In the genomic region with DNA sequence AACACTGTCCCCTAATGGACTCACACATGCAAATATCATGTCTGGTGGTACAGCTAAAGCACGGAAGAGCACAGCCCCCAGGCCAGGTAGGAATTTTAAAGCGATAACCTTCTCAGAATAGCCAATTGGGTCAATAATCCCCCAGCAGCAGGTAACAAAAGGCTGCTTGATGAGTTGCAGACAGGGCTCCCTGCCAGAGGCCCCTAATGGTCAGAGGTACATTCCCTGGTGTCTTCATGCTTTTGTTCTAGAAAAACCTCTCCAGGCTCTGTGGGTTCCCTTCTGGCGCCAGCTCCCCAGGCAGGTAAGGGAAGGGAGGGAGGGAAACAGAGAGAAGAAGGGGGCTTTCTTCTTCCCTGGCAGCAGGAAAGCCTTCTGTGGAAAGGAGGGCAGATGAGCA, we compare ENCODE assay signal across 19 cellular contexts. TPM values are rescaled to one million over a fixed set of nuclear protein-coding genes. Genes with fewer than 3 reads are reported as not detected.
"Had no signal": no experiment of that assay in that cellular context is flagged by ENCODE, and none has a peak within 500 bp of the region (broad histone marks: within the 10 kb centered on the region; RNA-seq: fewer than 3 reads in every experiment).

No MANE protein-coding gene starts in this region.

- H3K4me3 ChIP-seq: ovary, thoracic aorta had no signal

- H3K4me3 Mint-ChIP-seq: activated T-helper 17 cell treated with anti-CD3 and anti-CD28 coated beads, Interleukin-2, amount 50 U/mL, for 72 hours; dendritic cell treated with granulocyte-macrophage colony-stimulating factor and Interleukin-4, amounts not matched to agents 40 ng/mL and 50 ng/mL, for 4 days; effector memory CD8-positive, alpha-beta T cell; nephron had no signal

- FAIRE-seq: frontal cortex had no signal

- DNase-seq: activated naive CD4-positive, alpha-beta T cell treated with Interleukin-2 at 50 U/mL for 16 hours; activated T-cell treated with anti-CD3 and anti-CD28 coated beads for 4 hours; anterior cingulate cortex; brain microvascular endothelial cell; cerebellar nuclear complex; effector memory CD8-positive, alpha-beta T cell; head of caudate nucleus; kidney glomerular epithelial cell; left ventricle myocardium superior; mesenchymal stem cell; ovary; stimulated activated CD4-positive, alpha-beta T cell treated with anti-CD3 and anti-CD28 coated beads, Interleukin-2, amount 100 ng/mL, for 24 hours had no signal

- H3K4me1 Mint-ChIP-seq: activated T-helper 17 cell treated with anti-CD3 and anti-CD28 coated beads, Interleukin-2, amount 50 U/mL, for 72 hours had no signal

- H3K27me3 Mint-ChIP-seq: activated T-helper 17 cell treated with anti-CD3 and anti-CD28 coated beads, Interleukin-2, amount 50 U/mL, for 72 hours; dendritic cell treated with granulocyte-macrophage colony-stimulating factor and Interleukin-4, amounts not matched to agents 40 ng/mL and 50 ng/mL, for 4 days had no signal

- H3K9me3 Mint-ChIP-seq: activated T-helper 17 cell treated with anti-CD3 and anti-CD28 coated beads, Interleukin-2, amount 50 U/mL, for 72 hours; effector memory CD8-positive, alpha-beta T cell had no signal

- ATAC-seq: activated CD4-positive, CD25-positive, alpha-beta regulatory T cell treated with anti-CD3 and anti-CD28 coated beads, Interleukin-2, amount 50 U/mL, for 24 hours; activated T-helper 17 cell treated with anti-CD3 and anti-CD28 coated beads, Interleukin-2, amount 50 U/mL, for 72 hours; effector memory CD8-positive, alpha-beta T cell; left ventricle myocardium superior had no signal

- H3K9me3 ChIP-seq: ovary, thoracic aorta had no signal

- H3K36me3 ChIP-seq: brain microvascular endothelial cell, ovary, thoracic aorta had no signal

- H3K27ac Mint-ChIP-seq: activated T-helper 17 cell treated with anti-CD3 and anti-CD28 coated beads, Interleukin-2, amount 50 U/mL, for 72 hours; dendritic cell treated with granulocyte-macrophage colony-stimulating factor and Interleukin-4, amounts not matched to agents 40 ng/mL and 50 ng/mL, for 4 days; effector memory CD8-positive, alpha-beta T cell; nephron had no signal

- H3K27me3 ChIP-seq: brain microvascular endothelial cell, ovary had no signal

- H3K27ac ChIP-seq: brain microvascular endothelial cell, epithelial cell of prostate, ovary, thoracic aorta had no signal

RNA-seq across cellular contexts. Expression of gene PRTG, which starts 43.4 kb away (rescaled TPM):
- total RNA-seq: activated T-helper 17 cell treated with anti-CD3 and anti-CD28 coated beads, Interleukin-2, amount 50 U/mL, for 72 hours had no signal
